Comparison of ENCODE assay signal across 10 cellular contexts in the genomic region with DNA sequence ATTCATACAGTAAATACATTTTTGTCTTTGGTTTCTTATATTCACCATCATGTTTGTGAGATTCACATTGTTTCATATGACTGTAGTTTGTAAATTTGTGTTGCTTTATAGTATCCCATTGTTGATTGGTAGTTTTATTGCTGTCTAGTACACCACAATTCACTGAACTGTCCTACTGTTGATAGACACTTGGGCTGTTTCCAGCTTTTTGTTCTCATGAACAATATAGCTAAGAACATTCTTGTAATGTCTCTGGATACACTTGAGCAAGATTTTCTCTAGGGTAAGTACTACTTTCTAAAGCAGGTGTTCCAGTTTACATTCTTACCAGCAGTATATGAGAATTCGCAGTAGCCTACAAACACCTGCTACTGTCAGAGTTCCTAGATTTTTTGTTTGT. TPM values are rescaled to one million over a fixed set of nuclear protein-coding genes. Genes with fewer than 3 reads are reported as not detected.
DNase-seq lines count a peak whose midpoint lies in the region; ATAC-seq and TF ChIP-seq lines count a peak whose summit lies in the region.
"Had no signal": no experiment of that assay in that cellular context is flagged by ENCODE, and none has a peak within 500 bp of the region (broad histone marks: within the 10 kb centered on the region; RNA-seq: fewer than 3 reads in every experiment).

No MANE protein-coding gene starts in this region.

- peak overlapping the region; percentile 7 to 44 for H3K27ac ChIP-seq in prostate gland
- H3K27ac ChIP-seq: esophagus muscularis mucosa, Peyer's patch had no signal

- POLR2A ChIA-PET in activated CD4-positive, alpha-beta T cell treated with anti-CD3 and anti-CD28 coated beads, Interleukin-2, amount 10 ng/mL, durations not matched to agents 7 days and 5 days (lab: Charles Lee): no interaction called here
- POLR2A ChIA-PET in T-cell (lab: Charles Lee): no interaction called here

- no peaks in the 10 kb centered on the region for H3K9me3 Mint-ChIP-seq in activated CD4-positive, alpha-beta T cell treated with anti-CD3 and anti-CD28 coated beads, Interleukin-2, amount 10 ng/mL, durations not matched to agents 7 days and 5 days
- no peaks in the 10 kb centered on the region for H3K9me3 Mint-ChIP-seq in T-cell
- H3K9me3 Mint-ChIP-seq in effector memory CD8-positive, alpha-beta T cell: no peaks in the 10 kb centered on the region

- peaks cover 5% of the 10 kb centered on the region for H3K27me3 Mint-ChIP-seq in activated CD4-positive, alpha-beta T cell treated with anti-CD3 and anti-CD28 coated beads, Interleukin-2, amount 10 ng/mL, durations not matched to agents 7 days and 5 days
- peaks cover 6 to 18% of the 10 kb centered on the region in 2 donors for H3K27me3 Mint-ChIP-seq in T-cell
- H3K27me3 Mint-ChIP-seq in effector memory CD8-positive, alpha-beta T cell: peaks cover 8 to 27% of the 10 kb centered on the region in 2 donors

- intact Hi-C loops in prostate gland (cut with DNase I): no loop called here

- TF ChIP-seq CTCF in prostate gland (IDR thresholded peaks at IDR 0.05): no peak

- WGBS in prostate gland: 50% methylated on average over 1 of the region's 1 CpG

- no peaks in the 10 kb centered on the region for H3K36me3 ChIP-seq in prostate gland

- no peak for DNase-seq in activated CD4-positive, alpha-beta T cell treated with anti-CD3 and anti-CD28 coated beads, Interleukin-2, amount 10 ng/mL, durations not matched to agents 7 days and 5 days
- DNase-seq in activated CD4-positive, alpha-beta T cell treated with anti-CD3 and anti-CD28 coated beads, Interleukin-2, amount 50 U/mL, for 48 hours: no peak
- DNase-seq in T-cell (no peak), prostate gland (ENCODE audit: low spot score) (peak; percentile 14), COLO829 (ENCODE audit: low spot score) (no peak), DMS153 treated with DMSO at 0.1 percent for 48 hours (lab: John Stamatoyannopoulos, UW; ENCODE audit: unreplicated experiment) (no peak)
- no peak for DNase-seq in effector memory CD8-positive, alpha-beta T cell
- no peak for DNase-seq in NK-92 treated with Interleukin-12 subunit alpha and Interleukin-12 subunit beta, amount 100 ng/mL, for 24 hours (lab: John Stamatoyannopoulos, UW)
- DNase-seq: Peyer's patch had no signal

- H3K4me3 ChIP-seq in prostate gland: no peak overlapping the region
- H3K4me3 ChIP-seq: esophagus muscularis mucosa, Peyer's patch had no signal

- peaks cover 27% of the 10 kb centered on the region for H3K4me1 Mint-ChIP-seq in activated CD4-positive, alpha-beta T cell treated with anti-CD3 and anti-CD28 coated beads, Interleukin-2, amount 10 ng/mL, durations not matched to agents 7 days and 5 days
- peaks cover 25 to 32% (median 31%) of the 10 kb centered on the region in 3 donors for H3K4me1 Mint-ChIP-seq in T-cell
- H3K4me1 Mint-ChIP-seq in effector memory CD8-positive, alpha-beta T cell (ENCODE audit: low read depth in 2 of 2): peaks cover 14 to 25% of the 10 kb centered on the region in 2 donors

- H3K36me3 Mint-ChIP-seq in activated CD4-positive, alpha-beta T cell treated with anti-CD3 and anti-CD28 coated beads, Interleukin-2, amount 10 ng/mL, durations not matched to agents 7 days and 5 days (ENCODE audit: low read depth): peaks cover 17% of the 10 kb centered on the region
- peaks cover 13% of the 10 kb centered on the region for H3K36me3 Mint-ChIP-seq in T-cell
- H3K36me3 Mint-ChIP-seq in effector memory CD8-positive, alpha-beta T cell (ENCODE audit: insufficient read depth): peaks cover 24% of the 10 kb centered on the region

- H3K4me1 ChIP-seq in prostate gland (replicated peaks): peaks cover 4% of the 10 kb centered on the region

- ATAC-seq in T-cell (replicated peaks in 1 of 4): no peak
- no peak for ATAC-seq in effector memory CD8-positive, alpha-beta T cell (replicated peaks)

- no peaks in the 10 kb centered on the region for H3K27me3 ChIP-seq in prostate gland (replicated peaks; ENCODE audit: insufficient read depth)
- H3K27me3 ChIP-seq: esophagus muscularis mucosa, Peyer's patch had no signal

- peak overlapping the region; percentile 50 for H3K4me3 Mint-ChIP-seq in activated CD4-positive, alpha-beta T cell treated with anti-CD3 and anti-CD28 coated beads, Interleukin-2, amount 10 ng/mL, durations not matched to agents 7 days and 5 days
- H3K4me3 Mint-ChIP-seq in T-cell: peak overlapping the region; percentile 52 to 90 (median 57)
- H3K4me3 Mint-ChIP-seq in effector memory CD8-positive, alpha-beta T cell: peak overlapping the region; percentile 48 to 87

- CTCF ChIA-PET in activated CD4-positive, alpha-beta T cell treated with anti-CD3 and anti-CD28 coated beads, Interleukin-2, amount 10 ng/mL, durations not matched to agents 7 days and 5 days (lab: Charles Lee): interaction anchor here (0.6 kb wide), 2 partner anchors 38 to 52 kb away, joined by 3 read pairs; a partner anchor contains a TSS
- CTCF ChIA-PET in T-cell (lab: Charles Lee): interaction anchor here in 1 of 2 donors (1.0 kb wide), 1 partner anchor 366 kb away, joined by 3 read pairs; no protein-coding TSS in a partner anchor

- H3K9me3 ChIP-seq in prostate gland: no peaks in the 10 kb centered on the region
- H3K9me3 ChIP-seq: esophagus muscularis mucosa, Peyer's patch had no signal

- H3K27ac Mint-ChIP-seq in activated CD4-positive, alpha-beta T cell treated with anti-CD3 and anti-CD28 coated beads, Interleukin-2, amount 10 ng/mL, durations not matched to agents 7 days and 5 days: peak overlapping the region; percentile 64
- no peak overlapping the region for H3K27ac Mint-ChIP-seq in T-cell
- H3K27ac Mint-ChIP-seq in effector memory CD8-positive, alpha-beta T cell: peak overlapping the region in 1 of 2 donors; percentile 62

- no peak for TF ChIP-seq POLR2A in prostate gland (IDR thresholded peaks at IDR 0.05)

RNA-seq across cellular contexts. Expression of a gene that starts 1.4 kb away (rescaled TPM):
- total RNA-seq in activated CD4-positive, alpha-beta T cell treated with anti-CD3 and anti-CD28 coated beads, Interleukin-2, amount 10 ng/mL, durations not matched to agents 7 days and 5 days: 100 to 1,000 TPM; 202 to 220 TPM
- total RNA-seq in T-cell (100 to 1,000 TPM; 142 to 236 (median 170) TPM), prostate gland (10 to 100 TPM; 84.5 to 84.6 TPM)

RNA-seq across cellular contexts. Expression of a gene that starts 37.8 kb away (rescaled TPM):
- total RNA-seq in activated CD4-positive, alpha-beta T cell treated with anti-CD3 and anti-CD28 coated beads, Interleukin-2, amount 10 ng/mL, durations not matched to agents 7 days and 5 days: 10 to 100 TPM; 42.2 to 50.7 TPM
- total RNA-seq in T-cell: 1 to 10 TPM in 2 of 5 donors, under 1 TPM in 3; 0.69 to 2.7 (median 0.98) TPM
- 1 to 10 TPM in 1 of 2 donors, under 1 TPM in 1; 0.59 to 4.3 TPM for total RNA-seq in prostate gland

RNA-seq across cellular contexts. Expression of a gene that starts 37.9 kb away (rescaled TPM):
- 10 to 100 TPM; 18.7 to 18.8 TPM for total RNA-seq in activated CD4-positive, alpha-beta T cell treated with anti-CD3 and anti-CD28 coated beads, Interleukin-2, amount 10 ng/mL, durations not matched to agents 7 days and 5 days
- 10 to 100 TPM; 11.0 to 18.6 (median 16.4) TPM for total RNA-seq in T-cell
- total RNA-seq in prostate gland: 10 to 100 TPM; 51.5 to 89.6 TPM

Comparison
In these comparisons a context has a peak if more than half of its experiments do, and no peak if none do; other contexts are left out.
1. RNA of a gene that starts 37.8 kb away (total RNA-seq): 42.2 to 50.7 TPM in activated CD4-positive, alpha-beta T cell treated with anti-CD3 and anti-CD28 coated beads, Interleukin-2, amount 10 ng/mL, durations not matched to agents 7 days and 5 days; 0.59 to 4.3 TPM in prostate gland and 0.69 to 2.7 TPM in T-cell; every median in the first group is over 4 times any median in the second.
2. Peak in every context shown above with its lines, with median percentiles within 50 percentile points of each other: H3K4me3 Mint-ChIP-seq.